15 cellular contexts compared by ENCODE assay signal in the genomic region with DNA sequence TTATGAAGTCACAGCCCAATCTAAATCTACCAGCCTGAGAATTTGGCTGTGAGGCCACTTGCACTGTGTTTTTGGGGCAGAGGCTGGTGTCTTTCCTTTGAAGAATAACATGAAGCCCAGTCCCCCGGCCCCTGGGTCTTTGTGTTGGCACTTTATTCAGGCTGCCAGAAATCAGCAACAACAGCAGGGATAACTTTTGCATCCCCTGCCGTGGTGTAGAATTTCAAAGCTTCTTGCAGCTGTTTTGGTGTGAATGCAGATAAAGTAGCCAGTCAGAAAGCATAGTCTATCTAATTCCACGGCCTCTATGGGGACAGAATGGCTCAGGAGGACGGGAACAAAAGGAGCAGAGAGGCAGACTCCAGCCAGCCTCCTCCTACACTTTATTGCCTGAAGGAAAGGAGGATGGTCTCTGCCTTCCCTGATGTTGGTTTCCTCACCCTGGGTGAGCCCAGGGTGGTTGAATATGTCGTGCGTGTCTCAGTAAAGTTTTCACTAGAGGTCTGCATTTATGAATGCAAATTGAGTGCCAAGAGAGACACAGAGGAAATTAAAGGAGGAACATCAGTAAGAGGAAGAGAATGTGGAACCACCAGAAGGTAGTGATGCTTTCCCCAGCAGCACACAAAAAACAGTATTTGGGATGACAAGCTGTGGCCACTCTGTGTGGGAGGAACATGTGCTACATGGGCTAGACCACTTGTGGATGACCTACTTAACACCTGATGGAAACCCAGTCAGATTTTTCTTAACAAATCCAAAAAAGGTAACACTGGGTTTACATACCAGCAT.
DNase-seq lines count a peak whose midpoint lies in the region; ATAC-seq lines count a peak whose summit lies in the region.
"Had no signal": no experiment of that assay in that cellular context is flagged by ENCODE, and none has a peak within 500 bp of the region (broad histone marks: within the 10 kb centered on the region; RNA-seq: fewer than 3 reads in every experiment).

No MANE protein-coding gene starts in this region.

- H3K27me3 Mint-ChIP-seq in T-helper 17 cell, result no peaks in the 10 kb centered on the region

- H3K4me3 ChIP-seq in right cardiac atrium (ENCODE audit: low read length), result no peak overlapping the region
- no peak overlapping the region for H3K4me3 ChIP-seq in skeletal muscle satellite cell (ENCODE audit: low read length)
- H3K4me3 ChIP-seq: A549, transverse colon had no signal

- peak overlapping the region; percentile 64 for H3K27ac ChIP-seq in right cardiac atrium (ENCODE audit: low read length)
- H3K27ac ChIP-seq: A549, transverse colon had no signal

- ATAC-seq in T-helper 17 cell, result peak; percentile 5
- ATAC-seq in right cardiac atrium, result no peak
- ATAC-seq in GM18858 (IDR thresholded peaks at IDR 0.05; ENCODE audit: unreplicated experiment), result no peak
- ATAC-seq: A549; activated CD4-positive, CD25-positive, alpha-beta regulatory T cell treated with anti-CD3 and anti-CD28 coated beads, Interleukin-2, amount 50 U/mL, for 24 hours; HCT116 had no signal

- 49% methylated on average over 6 of the region's 6 CpGs for WGBS in right cardiac atrium

- H3K9ac ChIP-seq in skeletal muscle satellite cell (ENCODE audit: low read depth, low read length), result no peak overlapping the region

- H3K4me1 ChIP-seq in right cardiac atrium (ENCODE audit: control insufficient read depth, insufficient read depth, low read length) (peaks cover 13% of the 10 kb centered on the region), skeletal muscle satellite cell (ENCODE audit: control insufficient read depth, insufficient read depth, low read length) (peaks cover 45% of the 10 kb centered on the region)
- H3K4me1 ChIP-seq: A549 had no signal

- H3K36me3 ChIP-seq in skeletal muscle satellite cell (ENCODE audit: insufficient read depth, low read length), result peaks cover 13% of the 10 kb centered on the region
- H3K36me3 ChIP-seq: transverse colon had no signal

- no peaks in the 10 kb centered on the region for H3K36me3 Mint-ChIP-seq in T-helper 17 cell (ENCODE audit: low read depth)

- H3K27ac Mint-ChIP-seq in T-helper 17 cell, result peak overlapping the region; percentile 89

- intact Hi-C loops in right cardiac atrium (cut with DNase I), result loop anchor here in 1 of 4 donors (10.0 kb wide), 1 partner anchor 133 kb away; no protein-coding TSS in a partner anchor

- H3K4me3 Mint-ChIP-seq in T-helper 17 cell, result no peak overlapping the region

- peaks cover 51% of the 10 kb centered on the region for H3K4me1 Mint-ChIP-seq in T-helper 17 cell

- DNase-seq in NCI-H748 (lab: John Stamatoyannopoulos, UW; ENCODE audit: unreplicated experiment) (peak; percentile 17), NCI-H748 treated with DMSO at 0.1 percent for 48 hours (lab: John Stamatoyannopoulos, UW) (no peak), T-helper 17 cell (no peak), right cardiac atrium (peak in 1 of 3 donors; percentile 55), mesenteric fat pad (ENCODE audit: low spot score) (no peak), COR-L47 (lab: John Stamatoyannopoulos, UW) (no peak)
- DNase-seq: foreskin fibroblast; RPMI8226; stimulated activated CD4-positive, alpha-beta T cell treated with anti-CD3 and anti-CD28 coated beads, Interleukin-2, amount 100 ng/mL, for 48 hours; transverse colon had no signal

- peak overlapping the region; percentile 30 for H3K4me2 ChIP-seq in skeletal muscle satellite cell (ENCODE audit: low read length)
- H3K4me2 ChIP-seq: A549 had no signal

- no peaks in the 10 kb centered on the region for H3K27me3 ChIP-seq in right cardiac atrium (ENCODE audit: control insufficient read depth, insufficient read depth)
- no peaks in the 10 kb centered on the region for H3K27me3 ChIP-seq in skeletal muscle satellite cell (ENCODE audit: control insufficient read depth, insufficient read depth, low read length)
- H3K27me3 ChIP-seq: transverse colon had no signal

- H3K9me3 ChIP-seq in T-helper 17 cell (ENCODE audit: control insufficient read depth, low read length, poor library complexity, severe bottlenecking) (peaks cover 6% of the 10 kb centered on the region), right cardiac atrium (ENCODE audit: control insufficient read depth, low read length) (no peaks in the 10 kb centered on the region), skeletal muscle satellite cell (replicated peaks; ENCODE audit: low read length) (no peaks in the 10 kb centered on the region)
- H3K9me3 ChIP-seq: transverse colon had no signal
